Comparison of ENCODE assay signal across 7 cellular contexts in the genomic region with DNA sequence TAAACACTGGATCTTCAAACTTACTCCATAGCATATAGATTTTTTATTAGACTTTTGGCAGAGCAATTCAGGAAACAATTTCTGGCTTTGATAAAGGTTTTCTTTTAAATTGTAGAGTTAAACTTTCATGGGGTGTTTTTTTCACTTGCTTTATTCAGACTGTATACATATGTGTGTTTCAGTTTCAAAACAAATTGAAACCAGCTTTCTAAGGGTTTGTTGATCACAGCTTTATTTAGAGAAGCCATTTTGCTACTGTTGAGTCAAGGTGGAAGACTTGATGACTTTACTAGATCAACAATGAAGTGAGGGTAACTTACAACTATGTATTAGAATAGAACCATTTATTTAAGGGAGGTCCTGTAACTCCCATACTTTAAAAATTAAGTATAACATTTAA. TPM values are rescaled to one million over a fixed set of nuclear protein-coding genes. Genes with fewer than 3 reads are reported as not detected.
DNase-seq lines count a peak whose midpoint lies in the region; ATAC-seq and TF ChIP-seq lines count a peak whose summit lies in the region.

No MANE protein-coding gene starts in this region.

- H3K9me3 Mint-ChIP-seq in HFFc6 = no peaks in the 10 kb centered on the region
- no peaks in the 10 kb centered on the region for H3K9me3 Mint-ChIP-seq in natural killer cell treated with Interleukin-12 subunit alpha and Interleukin-12 subunit beta and Interleukin-15 and Interleukin-18, amount 100 ng/mL, for 72 hours

- H3K4me2 ChIP-seq in MM.1S (ENCODE audit: low read depth, low read length) = peak overlapping the region; percentile 88

- H3K9ac ChIP-seq in MM.1S (ENCODE audit: low read length) = peak overlapping the region; percentile 88

- no peak overlapping the region for H3K27ac Mint-ChIP-seq in HFFc6
- H3K27ac Mint-ChIP-seq in natural killer cell treated with Interleukin-12 subunit alpha and Interleukin-12 subunit beta and Interleukin-15 and Interleukin-18, amount 100 ng/mL, for 72 hours = peak overlapping the region; percentile 88 to 96

- peak overlapping the region; percentile 93; the same call in 1 of the 2 replicates for H3K4me3 Mint-ChIP-seq in HFFc6
- H3K4me3 Mint-ChIP-seq in natural killer cell treated with Interleukin-12 subunit alpha and Interleukin-12 subunit beta and Interleukin-15 and Interleukin-18, amount 100 ng/mL, for 72 hours = peak overlapping the region; percentile 91

- H3F3A ChIP-seq in MM.1S (ENCODE audit: insufficient read depth, low read length) = peaks cover 50% of the 10 kb centered on the region

- no peak for TF ChIP-seq CTCF in HFFc6 (IDR thresholded peaks at IDR 0.05)
- TF ChIP-seq CTCF in MM.1S (IDR thresholded peaks at IDR 0.05; ENCODE audit: low read length) = no peak

- peak; percentile 54 for ATAC-seq in GM18870 (IDR thresholded peaks at IDR 0.05; ENCODE audit: unreplicated experiment)
- ATAC-seq in natural killer cell treated with Interleukin-12 subunit alpha and Interleukin-12 subunit beta and Interleukin-15 and Interleukin-18, amount 100 ng/mL, for 72 hours = peak in 1 of 2 donors; percentile 58

- H3K36me3 Mint-ChIP-seq in HFFc6 (ENCODE audit: low read depth) = peaks cover 52% of the 10 kb centered on the region
- H3K36me3 Mint-ChIP-seq in natural killer cell treated with Interleukin-12 subunit alpha and Interleukin-12 subunit beta and Interleukin-15 and Interleukin-18, amount 100 ng/mL, for 72 hours = peaks cover 10% of the 10 kb centered on the region

- no peak overlapping the region for H2AFZ ChIP-seq in MM.1S (ENCODE audit: low read length)

- H3K27ac ChIP-seq in MM.1S (ENCODE audit: low read length) = peak overlapping the region; percentile 73

- peaks cover 99% of the 10 kb centered on the region for H3K79me2 ChIP-seq in MM.1S (ENCODE audit: low read length)

- H3K36me3 ChIP-seq in MM.1S (replicated peaks; ENCODE audit: insufficient read depth, low read length) = peaks cover 16% of the 10 kb centered on the region; the same call in 1 of the 2 replicates

- no peaks in the 10 kb centered on the region for H3K27me3 ChIP-seq in MM.1S (replicated peaks; ENCODE audit: insufficient read depth, low read length)

- no peaks in the 10 kb centered on the region; the same call in 1 of the 2 replicates for H4K20me1 ChIP-seq in MM.1S (ENCODE audit: insufficient read depth, low read length)

- H3K9me2 ChIP-seq in MM.1S (replicated peaks; ENCODE audit: insufficient read depth, low read length) = no peaks in the 10 kb centered on the region

- peaks cover 55% of the 10 kb centered on the region for H3K4me1 Mint-ChIP-seq in HFFc6 (ENCODE audit: low read depth)
- H3K4me1 Mint-ChIP-seq in natural killer cell treated with Interleukin-12 subunit alpha and Interleukin-12 subunit beta and Interleukin-15 and Interleukin-18, amount 100 ng/mL, for 72 hours (ENCODE audit: low read depth in 2 of 2) = peaks cover 53% of the 10 kb centered on the region in 2 donors

- no peaks in the 10 kb centered on the region for H3K27me3 Mint-ChIP-seq in HFFc6 (ENCODE audit: insufficient read depth)
- H3K27me3 Mint-ChIP-seq in natural killer cell treated with Interleukin-12 subunit alpha and Interleukin-12 subunit beta and Interleukin-15 and Interleukin-18, amount 100 ng/mL, for 72 hours = no peaks in the 10 kb centered on the region

- H3K4me1 ChIP-seq in MM.1S (ENCODE audit: low read length) = peaks cover 20% of the 10 kb centered on the region

- DNase-seq in HFFc6 (no peak), MM.1S (peak; percentile 84), SHP77 treated with DMSO at 0.1 percent for 48 hours (lab: John Stamatoyannopoulos, UW) (no peak), NCI-H2196 (lab: John Stamatoyannopoulos, UW; ENCODE audit: unreplicated experiment) (no peak), NCI-H1694 (lab: John Stamatoyannopoulos, UW) (no peak)
- DNase-seq in natural killer cell treated with Interleukin-12 subunit alpha and Interleukin-12 subunit beta and Interleukin-15 and Interleukin-18, amount 100 ng/mL, for 72 hours (ENCODE audit: low spot score) = no peak

- H3K9me3 ChIP-seq in MM.1S (replicated peaks; ENCODE audit: insufficient read depth, low read length) = no peaks in the 10 kb centered on the region

- peak overlapping the region; percentile 84 for H3K4me3 ChIP-seq in MM.1S (ENCODE audit: low read length)

RNA-seq across cellular contexts. Expression of gene UBE2E1, which starts 6.2 kb away (rescaled TPM):
- 10 to 100 TPM; 75.6 to 93.8 (median 84.2) TPM for total RNA-seq in HFFc6 (2021; fragmentation: NEBNext Ultra II Directional; extraction: Animal tissue kit (Norgen Biotek cat#: 25700))
- total RNA-seq in natural killer cell treated with Interleukin-12 subunit alpha and Interleukin-12 subunit beta and Interleukin-15 and Interleukin-18, amount 100 ng/mL, for 72 hours = 10 to 100 TPM; 56.5 to 68.5 TPM
